18 cellular contexts compared by ENCODE assay signal in genomic region chr17:48494335-48494734, GRCh38. TPM values are rescaled to one million over a fixed set of nuclear protein-coding genes. Genes with fewer than 3 reads are reported as not detected.
DNase-seq lines count a peak whose midpoint lies in the region; TF ChIP-seq lines count a peak whose summit lies in the region.
"Had no signal": no experiment of that assay in that cellular context is flagged by ENCODE, and none has a peak within 500 bp of the region (broad histone marks: within the 10 kb centered on the region; RNA-seq: fewer than 3 reads in every experiment).

No MANE protein-coding gene starts in this region.

- DNase-seq in AG08395 (ENCODE audit: low spot score) (peak; percentile 71), M059J (ENCODE audit: low read depth) (peak; percentile 78), cardiac fibroblast (ENCODE audit: low read depth in 2 of 2) (peak; percentile 42 to 81), mesenchymal stem cell (peak; percentile 87), NCI-H187 treated with DMSO at 0.1 percent for 48 hours (lab: John Stamatoyannopoulos, UW) (no peak), cardiac septum (ENCODE audit: low spot score) (no peak)
- DNase-seq in activated CD4-positive, alpha-beta memory T cell treated with anti-CD3 and anti-CD28 coated beads for 36 hours: no peak
- no peak for DNase-seq in T-helper 2 cell treated with Interferon-gamma antibody and Interleukin-4, amounts not matched to agents 5 μg/mL and 100 μg/mL, for 36 hours (ENCODE audit: low spot score)
- DNase-seq: activated CD4-positive, alpha-beta T cell treated with anti-CD3 and anti-CD28 coated beads, Interleukin-2, amount 50 U/mL, for 1 hour; activated naive CD8-positive, alpha-beta T cell treated with anti-CD3 and anti-CD28 coated beads for 36 hours; activated T-cell treated with anti-CD3 and anti-CD28 coated beads, Interleukin-2, amount 50 U/mL, for 24 hours; cerebellar nuclear complex; COR-L47; hippocampal formation; NCI-H2029; NCI-H82 had no signal

- H3K23ac ChIP-seq in mesenchymal stem cell (ENCODE audit: low read length in 2 of 2): no peak overlapping the region

- H3K36me3 ChIP-seq in mesenchymal stem cell (ENCODE audit: control insufficient read depth in 1 of 2, insufficient read depth in 2 of 2, low read depth in 1 of 2, low read length in 2 of 2): no peaks in the 10 kb centered on the region
- H3K36me3 ChIP-seq: prostate gland, suprapubic skin had no signal

- H3K27me3 ChIP-seq in mesenchymal stem cell (ENCODE audit: control insufficient read depth in 1 of 2, insufficient read depth in 1 of 2, low read length in 2 of 2): no peaks in the 10 kb centered on the region
- H3K27me3 ChIP-seq: suprapubic skin had no signal

- no peaks in the 10 kb centered on the region for H3K9me3 Mint-ChIP-seq in activated CD4-positive, alpha-beta memory T cell treated with anti-CD3 and anti-CD28 coated beads for 36 hours
- no peaks in the 10 kb centered on the region for H3K9me3 Mint-ChIP-seq in T-helper 2 cell treated with Interferon-gamma antibody and Interleukin-4, amounts not matched to agents 5 μg/mL and 100 μg/mL, for 36 hours
- H3K9me3 Mint-ChIP-seq: activated naive CD8-positive, alpha-beta T cell treated with anti-CD3 and anti-CD28 coated beads for 36 hours; activated T-cell treated with anti-CD3 and anti-CD28 coated beads, Interleukin-2, amount 50 U/mL, for 24 hours had no signal

- TF ChIP-seq CTCF in cardiac fibroblast (IDR thresholded peaks at IDR 0.05; ENCODE audit: low read depth, low read length): no peak

- H3K9ac ChIP-seq in mesenchymal stem cell (ENCODE audit: low read length): no peak overlapping the region

- H3K36me3 Mint-ChIP-seq in activated CD4-positive, alpha-beta memory T cell treated with anti-CD3 and anti-CD28 coated beads for 36 hours: no peaks in the 10 kb centered on the region
- no peaks in the 10 kb centered on the region for H3K36me3 Mint-ChIP-seq in T-helper 2 cell treated with Interferon-gamma antibody and Interleukin-4, amounts not matched to agents 5 μg/mL and 100 μg/mL, for 36 hours (ENCODE audit: low read depth)
- H3K36me3 Mint-ChIP-seq: activated naive CD8-positive, alpha-beta T cell treated with anti-CD3 and anti-CD28 coated beads for 36 hours had no signal

- no peak overlapping the region for H2BK15ac ChIP-seq in mesenchymal stem cell (ENCODE audit: low read depth, poor library complexity, severe bottlenecking)

- H3K14ac ChIP-seq in mesenchymal stem cell (ENCODE audit: low read length in 2 of 2): no peak overlapping the region

- peak overlapping the region; percentile 61 to 71 for H2BK12ac ChIP-seq in mesenchymal stem cell (ENCODE audit: low read length in 2 of 2)

- no peak overlapping the region for H2BK5ac ChIP-seq in mesenchymal stem cell (ENCODE audit: low read depth, low read length, poor library complexity, severe bottlenecking)

- H3K27me3 Mint-ChIP-seq in activated CD4-positive, alpha-beta memory T cell treated with anti-CD3 and anti-CD28 coated beads for 36 hours: peaks cover 11% of the 10 kb centered on the region
- H3K27me3 Mint-ChIP-seq in T-helper 2 cell treated with Interferon-gamma antibody and Interleukin-4, amounts not matched to agents 5 μg/mL and 100 μg/mL, for 36 hours (ENCODE audit: low read depth): peaks cover 33% of the 10 kb centered on the region

- H3K4me2 ChIP-seq in mesenchymal stem cell (ENCODE audit: low read length, poor library complexity, severe bottlenecking): no peak overlapping the region

- WGBS in mesenchymal stem cell: 78% methylated on average over 8 of the region's 8 CpGs

- CTCF ChIA-PET in activated CD4-positive, alpha-beta memory T cell treated with anti-CD3 and anti-CD28 coated beads for 36 hours (lab: Charles Lee): interaction anchor here (3.0 kb wide), 1 partner anchor 98 kb away, joined by 37 read pairs; the partner anchor contains the start of genes HOXB3 and HOXB5

- no peak overlapping the region for H3K4me3 Mint-ChIP-seq in activated CD4-positive, alpha-beta memory T cell treated with anti-CD3 and anti-CD28 coated beads for 36 hours
- H3K4me3 Mint-ChIP-seq in T-helper 2 cell treated with Interferon-gamma antibody and Interleukin-4, amounts not matched to agents 5 μg/mL and 100 μg/mL, for 36 hours: no peak overlapping the region
- H3K4me3 Mint-ChIP-seq: activated naive CD8-positive, alpha-beta T cell treated with anti-CD3 and anti-CD28 coated beads for 36 hours; activated T-cell treated with anti-CD3 and anti-CD28 coated beads, Interleukin-2, amount 50 U/mL, for 24 hours had no signal

- no peak overlapping the region for H3K27ac Mint-ChIP-seq in activated CD4-positive, alpha-beta memory T cell treated with anti-CD3 and anti-CD28 coated beads for 36 hours
- no peak overlapping the region for H3K27ac Mint-ChIP-seq in T-helper 2 cell treated with Interferon-gamma antibody and Interleukin-4, amounts not matched to agents 5 μg/mL and 100 μg/mL, for 36 hours
- H3K27ac Mint-ChIP-seq: activated naive CD8-positive, alpha-beta T cell treated with anti-CD3 and anti-CD28 coated beads for 36 hours; activated T-cell treated with anti-CD3 and anti-CD28 coated beads, Interleukin-2, amount 50 U/mL, for 24 hours had no signal

- peaks cover 10% of the 10 kb centered on the region for H3K4me1 Mint-ChIP-seq in activated CD4-positive, alpha-beta memory T cell treated with anti-CD3 and anti-CD28 coated beads for 36 hours (ENCODE audit: low read depth)
- H3K4me1 Mint-ChIP-seq in T-helper 2 cell treated with Interferon-gamma antibody and Interleukin-4, amounts not matched to agents 5 μg/mL and 100 μg/mL, for 36 hours (ENCODE audit: low read depth): peaks cover 24% of the 10 kb centered on the region

- H3K9me3 ChIP-seq in mesenchymal stem cell (ENCODE audit: control insufficient read depth, low read length): no peaks in the 10 kb centered on the region
- H3K9me3 ChIP-seq: prostate gland, suprapubic skin had no signal

- no peak overlapping the region for H3K27ac ChIP-seq in mesenchymal stem cell (ENCODE audit: low read length, poor library complexity, severe bottlenecking)
- H3K27ac ChIP-seq: prostate gland, suprapubic skin had no signal

- POLR2A ChIA-PET in activated CD4-positive, alpha-beta memory T cell treated with anti-CD3 and anti-CD28 coated beads for 36 hours (lab: Charles Lee): no interaction called here

- no peak overlapping the region for H4K91ac ChIP-seq in mesenchymal stem cell (ENCODE audit: low read length)

- H4K8ac ChIP-seq in mesenchymal stem cell (ENCODE audit: low read length): no peak overlapping the region

- peaks cover 7% of the 10 kb centered on the region for H3K79me1 ChIP-seq in mesenchymal stem cell (replicated peaks; ENCODE audit: low read length, poor library complexity, severe bottlenecking)

- H3K18ac ChIP-seq in mesenchymal stem cell (ENCODE audit: low read depth in 1 of 2, low read length in 2 of 2): peak overlapping the region in 1 of 2 experiments; percentile 84

- H3K4me3 ChIP-seq in cardiac fibroblast (replicated peaks in 1 of 2; ENCODE audit: low read depth in 2 of 2, low read length in 2 of 2): no peak overlapping the region
- no peak overlapping the region for H3K4me3 ChIP-seq in mesenchymal stem cell (ENCODE audit: insufficient read depth in 1 of 2, low read depth in 1 of 2, low read length in 2 of 2)
- H3K4me3 ChIP-seq: prostate gland, suprapubic skin had no signal

- no peak overlapping the region for H3K4ac ChIP-seq in mesenchymal stem cell (ENCODE audit: low read depth in 1 of 2, low read length in 2 of 2)

- no peak overlapping the region for H2AK5ac ChIP-seq in mesenchymal stem cell (ENCODE audit: low read length, severe bottlenecking)

- H3K4me1 ChIP-seq in mesenchymal stem cell (ENCODE audit: control insufficient read depth, insufficient read depth, low read depth, low read length): peaks cover 16% of the 10 kb centered on the region
- H3K4me1 ChIP-seq: prostate gland had no signal

- intact Hi-C loops in activated CD4-positive, alpha-beta memory T cell treated with anti-CD3 and anti-CD28 coated beads for 36 hours (cut with micrococcal nuclease): no loop called here
- intact Hi-C loops in cardiac septum (cut with DNase I): loop anchor here (5.0 kb wide), 1 partner anchor 43 kb away; no protein-coding TSS in a partner anchor

- H2BK120ac ChIP-seq in mesenchymal stem cell (ENCODE audit: low read depth, low read length): no peak overlapping the region

- no peak overlapping the region for H2AFZ ChIP-seq in mesenchymal stem cell (ENCODE audit: low read depth, low read length)

RNA-seq across cellular contexts. Expression of gene HOXB1, which starts 36.5 kb away (rescaled TPM):
- total RNA-seq in M059J (2014; rRNA removed; shearing (Covaris generic)): not detected in 2 replicates
- polyA plus RNA-seq in mesenchymal stem cell (2013, experiment 1 of 2): not detected
- polyA plus RNA-seq in mesenchymal stem cell (2013, experiment 2 of 2): not detected
- not detected for total RNA-seq in activated CD4-positive, alpha-beta memory T cell treated with anti-CD3 and anti-CD28 coated beads for 36 hours
- total RNA-seq in cardiac septum: not detected
- total RNA-seq: activated naive CD8-positive, alpha-beta T cell treated with anti-CD3 and anti-CD28 coated beads for 36 hours; prostate gland; suprapubic skin had no signal

RNA-seq across cellular contexts. Expression of gene HOXB2, which starts 50.6 kb away (rescaled TPM):
- 17.4 and 30.7 TPM in 2 replicates for total RNA-seq in M059J (2014; rRNA removed; shearing (Covaris generic))
- 51.3 TPM for polyA plus RNA-seq in mesenchymal stem cell (2013, experiment 1 of 2)
- polyA plus RNA-seq in mesenchymal stem cell (2013, experiment 2 of 2): 53.0 TPM
- 10 to 100 TPM; 13.3 to 16.8 TPM for total RNA-seq in activated CD4-positive, alpha-beta memory T cell treated with anti-CD3 and anti-CD28 coated beads for 36 hours
- 4.9 TPM for total RNA-seq in cardiac septum

Comparison
In these comparisons a context has a peak if more than half of its experiments do, and no peak if none do; other contexts are left out.
1. DNase-seq: peak in AG08395 (single experiment), M059J (single experiment), cardiac fibroblast (2 of 2) and mesenchymal stem cell (single experiment); none in activated CD4-positive, alpha-beta memory T cell treated with anti-CD3 and anti-CD28 coated beads for 36 hours (single experiment), NCI-H187 treated with DMSO at 0.1 percent for 48 hours (single experiment), cardiac septum (single experiment) and T-helper 2 cell treated with Interferon-gamma antibody and Interleukin-4, amounts not matched to agents 5 μg/mL and 100 μg/mL, for 36 hours (single experiment).